In genomic region chr1:117638141-117638540, GRCh38 we compare ENCODE assay signal across 19 cellular contexts.
"Had no signal": no experiment of that assay in that cellular context is flagged by ENCODE, and none has a peak within 500 bp of the region (broad histone marks: within the 10 kb centered on the region; RNA-seq: fewer than 3 reads in every experiment).

No MANE protein-coding gene starts in this region.

- H2AFZ ChIP-seq: parathyroid adenoma had no signal

- H3K27ac Mint-ChIP-seq: activated CD8-positive, alpha-beta T cell treated with anti-CD3 and anti-CD28 coated beads, Interleukin-2, amount 10 ng/mL, durations not matched to agents 7 days and 5 days; activated naive CD4-positive, alpha-beta T cell treated with anti-CD3 and anti-CD28 coated beads, Interleukin-2, amount 50 U/mL, for 72 hours had no signal

- H3K36me3 Mint-ChIP-seq: activated naive CD4-positive, alpha-beta T cell treated with anti-CD3 and anti-CD28 coated beads, Interleukin-2, amount 50 U/mL, for 72 hours; natural killer cell treated with Interleukin-12 subunit alpha and Interleukin-12 subunit beta and Interleukin-15 and Interleukin-18, amount 100 ng/mL, for 72 hours had no signal

- H3K9ac ChIP-seq: parathyroid adenoma had no signal

- H3K79me2 ChIP-seq: parathyroid adenoma had no signal

- H3K36me3 ChIP-seq: adrenal gland, neutrophil, tibial artery had no signal

- FAIRE-seq: astrocyte, bronchial epithelial cell had no signal

- H3K4me3 Mint-ChIP-seq: activated CD8-positive, alpha-beta T cell treated with anti-CD3 and anti-CD28 coated beads, Interleukin-2, amount 10 ng/mL, durations not matched to agents 7 days and 5 days; natural killer cell treated with Interleukin-12 subunit alpha and Interleukin-12 subunit beta and Interleukin-15 and Interleukin-18, amount 100 ng/mL, for 72 hours had no signal

- H3K27me3 Mint-ChIP-seq: activated B cell treated with CpG ODN at 0.5 μM for 24 hours had no signal

- H3K4me2 ChIP-seq: smooth muscle cell had no signal

- H3K4me3 ChIP-seq: adrenal gland, smooth muscle cell, tibial artery had no signal

- ATAC-seq: activated naive CD4-positive, alpha-beta T cell treated with anti-CD3 and anti-CD28 coated beads, Interleukin-2, amount 50 U/mL, for 72 hours; sciatic nerve had no signal

- DNase-seq: activated B cell treated with CpG ODN at 0.5 μM for 24 hours; activated CD4-positive, alpha-beta T cell treated with anti-CD3 and anti-CD28 coated beads for 4 hours; activated CD8-positive, alpha-beta T cell treated with anti-CD3 and anti-CD28 coated beads, Interleukin-2, amount 10 ng/mL, durations not matched to agents 7 days and 5 days; activated gamma-delta T cell; dermis blood vessel endothelial cell; effector memory CD4-positive, alpha-beta T cell; foreskin fibroblast; mesenchymal stem cell; stimulated activated CD4-positive, alpha-beta T cell treated with anti-CD3 and anti-CD28 coated beads, Interleukin-4, amount 100 ng/mL, for 1 hour; tibial artery had no signal

- H3K9me3 Mint-ChIP-seq: activated B cell treated with CpG ODN at 0.5 μM for 24 hours; activated naive CD4-positive, alpha-beta T cell treated with anti-CD3 and anti-CD28 coated beads, Interleukin-2, amount 50 U/mL, for 72 hours; natural killer cell treated with Interleukin-12 subunit alpha and Interleukin-12 subunit beta and Interleukin-15 and Interleukin-18, amount 100 ng/mL, for 72 hours had no signal

- H3K27ac ChIP-seq: adrenal gland, neutrophil, parathyroid adenoma, tibial artery had no signal

- H3K4me1 ChIP-seq: adrenal gland, parathyroid adenoma had no signal

- H3K9me3 ChIP-seq: adrenal gland, neutrophil, tibial artery had no signal

- H3K27me3 ChIP-seq: adrenal gland, neutrophil, tibial artery had no signal
